11 cellular contexts compared by ENCODE assay signal in genomic region chr2:191665286-191665685, GRCh38. TPM values are rescaled to one million over a fixed set of nuclear protein-coding genes. Genes with fewer than 3 reads are reported as not detected.
DNase-seq lines count a peak whose midpoint lies in the region; ATAC-seq and TF ChIP-seq lines count a peak whose summit lies in the region.
"Had no signal": no experiment of that assay in that cellular context is flagged by ENCODE, and none has a peak within 500 bp of the region (broad histone marks: within the 10 kb centered on the region; RNA-seq: fewer than 3 reads in every experiment).

No MANE protein-coding gene starts in this region.

- in situ Hi-C loops in astrocyte of the spinal cord (cut with HindIII; ENCODE audit: low sequenced_read_pairs): no loop called here

- DNase-seq in GDM1 (lab: John Stamatoyannopoulos, UW) (peak; percentile 81), LHCN-M2 (ENCODE audit: low read depth) (peak; percentile 83), astrocyte of the spinal cord (ENCODE audit: low read depth, low spot score) (peak; percentile 59), left colon (no peak), medulla oblongata (ENCODE audit: extremely low spot score) (no peak)
- DNase-seq: amniotic stem cell, NCI-H2029 had no signal

- ATAC-seq in left colon (peak; percentile 21), GM21390 (IDR thresholded peaks at IDR 0.05; ENCODE audit: unreplicated experiment) (no peak), GM19463 (IDR thresholded peaks at IDR 0.05; ENCODE audit: unreplicated experiment) (no peak), HG02852 (IDR thresholded peaks at IDR 0.05; ENCODE audit: unreplicated experiment) (no peak)

- intact Hi-C loops in left colon (cut with DNase I, micrococcal nuclease): no loop called here

- TF ChIP-seq CTCF in astrocyte of the spinal cord (IDR thresholded peaks at IDR 0.05; ENCODE audit: low read depth, low read length): no peak

- H3K4me3 ChIP-seq in astrocyte of the spinal cord (ENCODE audit: low read depth, low read length): no peak overlapping the region
- H3K4me3 ChIP-seq: right atrium auricular region had no signal

RNA-seq across cellular contexts. Expression of gene NABP1, which starts 12.7 kb away (rescaled TPM):
- total RNA-seq in LHCN-M2 (2014; rRNA removed) (50.3 and 62.9 TPM in 2 replicates), left colon (10 to 100 TPM; 19.0 to 28.0 TPM)
- polyA plus RNA-seq in LHCN-M2 (2012): 31.5 TPM

Comparison
In these comparisons a context has a peak if more than half of its experiments do, and no peak if none do; other contexts are left out.
1. DNase-seq: peak in GDM1 (single experiment), LHCN-M2 (single experiment) and astrocyte of the spinal cord (single experiment); none in left colon (0 of 2) and medulla oblongata (single experiment).